Comparison of ENCODE assay signal across 44 cellular contexts in the genomic region with DNA sequence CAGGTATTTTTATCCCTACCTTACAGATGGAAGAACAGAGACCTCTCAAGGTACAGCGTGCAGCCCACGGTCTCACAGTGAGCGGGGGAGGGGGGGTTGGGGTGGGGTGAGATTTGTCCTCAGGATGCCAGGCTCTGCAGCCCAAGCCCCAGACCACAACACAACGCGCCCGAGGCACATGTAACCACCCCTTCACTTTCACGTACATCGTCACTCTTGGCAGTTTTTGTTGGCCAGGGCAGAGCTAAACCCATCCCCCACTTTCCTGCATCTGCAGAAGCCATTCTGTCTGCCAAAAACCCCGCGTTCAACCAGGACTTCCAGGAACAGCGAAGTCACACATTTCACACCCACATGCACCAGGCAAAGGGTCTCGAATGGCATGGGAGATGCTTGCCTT. TPM values are rescaled to one million over a fixed set of nuclear protein-coding genes. Genes with fewer than 3 reads are reported as not detected.
"Had no signal": no experiment of that assay in that cellular context is flagged by ENCODE, and none has a peak within 500 bp of the region (broad histone marks: within the 10 kb centered on the region; RNA-seq: fewer than 3 reads in every experiment).

No MANE protein-coding gene starts in this region.

- H3K9me3 ChIP-seq: adrenal gland, ascending aorta, body of pancreas, breast epithelium had no signal

- H3K36me3 Mint-ChIP-seq: activated naive CD4-positive, alpha-beta T cell treated with anti-CD3 and anti-CD28 coated beads, Interleukin-2, amount 10 ng/mL, durations not matched to agents 7 days and 5 days; activated naive CD4-positive, alpha-beta T cell treated with anti-CD3 and anti-CD28 coated beads, Interleukin-2, amount 50 U/mL, for 24 hours; activated naive CD4-positive, alpha-beta T cell treated with anti-CD3 and anti-CD28 coated beads, Interleukin-2, amount 50 U/mL, for 72 hours; activated naive CD8-positive, alpha-beta T cell; activated naive CD8-positive, alpha-beta T cell treated with anti-CD3 and anti-CD28 coated beads for 36 hours; activated naive CD8-positive, alpha-beta T cell treated with anti-CD3 and anti-CD28 coated beads, Interleukin-2, amount 10 ng/mL, durations not matched to agents 7 days and 5 days; brain had no signal

- H3K36me3 ChIP-seq: adrenal gland, ascending aorta, brain microvascular endothelial cell, breast epithelium, cardiac muscle cell had no signal

- H3K4me3 Mint-ChIP-seq: activated naive CD4-positive, alpha-beta T cell treated with anti-CD3 and anti-CD28 coated beads for 36 hours; activated naive CD4-positive, alpha-beta T cell treated with anti-CD3 and anti-CD28 coated beads, Interleukin-2, amount 10 ng/mL, durations not matched to agents 7 days and 5 days; activated naive CD4-positive, alpha-beta T cell treated with anti-CD3 and anti-CD28 coated beads, Interleukin-2, amount 50 U/mL, for 24 hours; activated naive CD8-positive, alpha-beta T cell; activated naive CD8-positive, alpha-beta T cell treated with anti-CD3 and anti-CD28 coated beads for 36 hours; activated naive CD8-positive, alpha-beta T cell treated with anti-CD3 and anti-CD28 coated beads, Interleukin-2, amount 10 ng/mL, durations not matched to agents 7 days and 5 days; activated naive CD8-positive, alpha-beta T cell treated with anti-CD3 and anti-CD28 coated beads, Interleukin-2, amount 50 U/mL, for 24 hours; activated T-cell treated with anti-CD3 and anti-CD28 coated beads, Interleukin-2, amount 50 U/mL, for 24 hours; activated T-cell treated with anti-CD3 and anti-CD28 coated beads, Interleukin-2, amount 50 U/mL, for 4 hours; activated T-cell treated with anti-CD3 and anti-CD28 coated beads, Interleukin-2, amount 50 U/mL, for 72 hours; activated T-helper 1 cell treated with anti-CD3 and anti-CD28 coated beads, Interleukin-12 subunit alpha, Interleukin-12 subunit beta, Interleukin-2, Interleukin-4 antibody, amounts not matched to agents 30 ng/mL and 10 ng/mL and 1 ng/mL, durations not matched to agents 14 hours and 24 hours and 36 hours; activated T-helper 17 cell treated with anti-CD3 and anti-CD28 coated beads, Interleukin-2, amount 50 U/mL, for 72 hours; brain; central memory CD8-positive, alpha-beta T cell had no signal

- H3K4me3 ChIP-seq: adrenal gland, ascending aorta, body of pancreas, breast epithelium, cardiac muscle cell had no signal

- FAIRE-seq: astrocyte, bronchial epithelial cell had no signal

- H3K27me3 ChIP-seq: adrenal gland, ascending aorta, body of pancreas, brain microvascular endothelial cell, cardiac muscle cell had no signal

- H3K27ac Mint-ChIP-seq: activated naive CD4-positive, alpha-beta T cell treated with anti-CD3 and anti-CD28 coated beads for 36 hours; activated naive CD4-positive, alpha-beta T cell treated with anti-CD3 and anti-CD28 coated beads, Interleukin-2, amount 10 ng/mL, durations not matched to agents 7 days and 5 days; activated naive CD4-positive, alpha-beta T cell treated with anti-CD3 and anti-CD28 coated beads, Interleukin-2, amount 50 U/mL, for 24 hours; activated naive CD4-positive, alpha-beta T cell treated with anti-CD3 and anti-CD28 coated beads, Interleukin-2, amount 50 U/mL, for 72 hours; activated naive CD8-positive, alpha-beta T cell; activated naive CD8-positive, alpha-beta T cell treated with anti-CD3 and anti-CD28 coated beads for 36 hours; activated naive CD8-positive, alpha-beta T cell treated with anti-CD3 and anti-CD28 coated beads, Interleukin-2, amount 10 ng/mL, durations not matched to agents 7 days and 5 days; activated naive CD8-positive, alpha-beta T cell treated with anti-CD3 and anti-CD28 coated beads, Interleukin-2, amount 50 U/mL, for 24 hours; activated T-cell treated with anti-CD3 and anti-CD28 coated beads, Interleukin-2, amount 50 U/mL, for 24 hours; activated T-cell treated with anti-CD3 and anti-CD28 coated beads, Interleukin-2, amount 50 U/mL, for 72 hours; activated T-helper 1 cell treated with anti-CD3 and anti-CD28 coated beads, Interleukin-12 subunit alpha, Interleukin-12 subunit beta, Interleukin-2, Interleukin-4 antibody, amounts not matched to agents 30 ng/mL and 10 ng/mL and 1 ng/mL, durations not matched to agents 14 hours and 24 hours and 36 hours; activated T-helper 17 cell treated with anti-CD3 and anti-CD28 coated beads, Interleukin-2, amount 50 U/mL, for 72 hours; activated T-helper 2 cell treated with anti-CD3 and anti-CD28 coated beads, Interferon-gamma antibody, Interleukin-2, Interleukin-4, amounts not matched to agents 10 μg/mL and 5 μg/mL and 100 μg/mL, durations not matched to agents 14 hours and 24 hours and 36 hours; brain had no signal

- H3K4me1 ChIP-seq: adrenal gland, ascending aorta, body of pancreas, breast epithelium had no signal

- H3K27me3 Mint-ChIP-seq: activated naive CD8-positive, alpha-beta T cell had no signal

- DNase-seq: activated effector memory CD4-positive, alpha-beta T cell treated with anti-CD3 and anti-CD28 coated beads, Interleukin-2, amount 50 U/mL, for 16 hours; activated effector memory CD4-positive, alpha-beta T cell treated with Interleukin-2 at 50 U/mL for 16 hours; activated gamma-delta T cell; activated gamma-delta T cell treated with Interleukin-2 at 50 U/mL for 16 hours; activated naive CD4-positive, alpha-beta T cell; activated naive CD4-positive, alpha-beta T cell treated with anti-CD3 and anti-CD28 coated beads for 36 hours; activated naive CD4-positive, alpha-beta T cell treated with anti-CD3 and anti-CD28 coated beads, Interleukin-2, amount 10 ng/mL, durations not matched to agents 7 days and 5 days; activated naive CD4-positive, alpha-beta T cell treated with anti-CD3 and anti-CD28 coated beads, Interleukin-2, amount 50 U/mL, for 16 hours; activated naive CD4-positive, alpha-beta T cell treated with Interleukin-2 at 50 U/mL for 16 hours; activated naive CD8-positive, alpha-beta T cell treated with anti-CD3 and anti-CD28 coated beads for 36 hours; activated naive CD8-positive, alpha-beta T cell treated with anti-CD3 and anti-CD28 coated beads, Interleukin-2, amount 10 ng/mL, durations not matched to agents 7 days and 5 days; activated naive CD8-positive, alpha-beta T cell treated with anti-CD3 and anti-CD28 coated beads, Interleukin-2, amount 50 U/mL, for 24 hours; activated T-cell treated with anti-CD3 and anti-CD28 coated beads, Interleukin-2, amount 50 U/mL, for 1 hour; activated T-cell treated with anti-CD3 and anti-CD28 coated beads, Interleukin-2, amount 50 U/mL, for 24 hours; activated T-cell treated with anti-CD3 and anti-CD28 coated beads, Interleukin-2, amount 50 U/mL, for 4 hours; activated T-cell treated with anti-CD3 and anti-CD28 coated beads, Interleukin-2, amount 50 U/mL, for 48 hours; activated T-cell treated with anti-CD3 and anti-CD28 coated beads, Interleukin-2, amount 50 U/mL, for 72 hours; adrenal gland; amniotic stem cell; amygdala; anterior cingulate cortex; aorta; body of pancreas; brain microvascular endothelial cell; caudate nucleus; central memory CD4-positive, alpha-beta T cell; cerebellar nuclear complex had no signal

- ATAC-seq: activated naive CD4-positive, alpha-beta T cell treated with anti-CD3 and anti-CD28 coated beads, Interleukin-2, amount 50 U/mL, for 72 hours; activated naive CD8-positive, alpha-beta T cell treated with anti-CD3 and anti-CD28 coated beads, Interleukin-2, amount 50 U/mL, for 24 hours; activated T-cell treated with anti-CD3 and anti-CD28 coated beads, Interleukin-2, amount 50 U/mL, for 4 hours; activated T-cell treated with anti-CD3 and anti-CD28 coated beads, Interleukin-2, amount 50 U/mL, for 72 hours; activated T-helper 17 cell treated with anti-CD3 and anti-CD28 coated beads, Interleukin-2, amount 50 U/mL, for 72 hours; body of pancreas had no signal

- H3K4me1 Mint-ChIP-seq: activated naive CD4-positive, alpha-beta T cell treated with anti-CD3 and anti-CD28 coated beads, Interleukin-2, amount 10 ng/mL, durations not matched to agents 7 days and 5 days; activated naive CD4-positive, alpha-beta T cell treated with anti-CD3 and anti-CD28 coated beads, Interleukin-2, amount 50 U/mL, for 24 hours; activated naive CD8-positive, alpha-beta T cell treated with anti-CD3 and anti-CD28 coated beads for 36 hours; activated naive CD8-positive, alpha-beta T cell treated with anti-CD3 and anti-CD28 coated beads, Interleukin-2, amount 10 ng/mL, durations not matched to agents 7 days and 5 days; activated naive CD8-positive, alpha-beta T cell treated with anti-CD3 and anti-CD28 coated beads, Interleukin-2, amount 50 U/mL, for 24 hours; activated T-helper 17 cell treated with anti-CD3 and anti-CD28 coated beads, Interleukin-2, amount 50 U/mL, for 72 hours; brain; central memory CD8-positive, alpha-beta T cell had no signal

- H3K9me3 Mint-ChIP-seq: activated naive CD4-positive, alpha-beta T cell treated with anti-CD3 and anti-CD28 coated beads for 36 hours; activated naive CD4-positive, alpha-beta T cell treated with anti-CD3 and anti-CD28 coated beads, Interleukin-2, amount 10 ng/mL, durations not matched to agents 7 days and 5 days; activated naive CD4-positive, alpha-beta T cell treated with anti-CD3 and anti-CD28 coated beads, Interleukin-2, amount 50 U/mL, for 24 hours; activated naive CD4-positive, alpha-beta T cell treated with anti-CD3 and anti-CD28 coated beads, Interleukin-2, amount 50 U/mL, for 72 hours; activated naive CD8-positive, alpha-beta T cell treated with anti-CD3 and anti-CD28 coated beads for 36 hours; activated naive CD8-positive, alpha-beta T cell treated with anti-CD3 and anti-CD28 coated beads, Interleukin-2, amount 50 U/mL, for 24 hours; activated T-cell treated with anti-CD3 and anti-CD28 coated beads, Interleukin-2, amount 50 U/mL, for 24 hours; activated T-cell treated with anti-CD3 and anti-CD28 coated beads, Interleukin-2, amount 50 U/mL, for 4 hours; activated T-cell treated with anti-CD3 and anti-CD28 coated beads, Interleukin-2, amount 50 U/mL, for 72 hours; activated T-helper 1 cell treated with anti-CD3 and anti-CD28 coated beads, Interleukin-12 subunit alpha, Interleukin-12 subunit beta, Interleukin-2, Interleukin-4 antibody, amounts not matched to agents 30 ng/mL and 10 ng/mL and 1 ng/mL, durations not matched to agents 14 hours and 24 hours and 36 hours; activated T-helper 17 cell treated with anti-CD3 and anti-CD28 coated beads, Interleukin-2, amount 50 U/mL, for 72 hours; activated T-helper 2 cell treated with anti-CD3 and anti-CD28 coated beads, Interferon-gamma antibody, Interleukin-2, Interleukin-4, amounts not matched to agents 10 μg/mL and 5 μg/mL and 100 μg/mL, durations not matched to agents 14 hours and 24 hours and 36 hours; central memory CD8-positive, alpha-beta T cell had no signal

- H3K27ac ChIP-seq: adrenal gland, ascending aorta, body of pancreas, brain microvascular endothelial cell, breast epithelium, cardiac muscle cell had no signal

RNA-seq across cellular contexts. Expression of a gene that starts 9.4 kb away (rescaled TPM):
- total RNA-seq: activated naive CD4-positive, alpha-beta T cell treated with anti-CD3 and anti-CD28 coated beads for 36 hours; activated naive CD4-positive, alpha-beta T cell treated with anti-CD3 and anti-CD28 coated beads, Interleukin-2, amount 50 U/mL, for 72 hours; activated naive CD8-positive, alpha-beta T cell treated with anti-CD3 and anti-CD28 coated beads for 36 hours; activated naive CD8-positive, alpha-beta T cell treated with anti-CD3 and anti-CD28 coated beads, Interleukin-2, amount 10 ng/mL, durations not matched to agents 7 days and 5 days; activated T-cell treated with anti-CD3 and anti-CD28 coated beads, Interleukin-2, amount 50 U/mL, for 4 hours; activated T-cell treated with anti-CD3 and anti-CD28 coated beads, Interleukin-2, amount 50 U/mL, for 72 hours; activated T-helper 1 cell treated with anti-CD3 and anti-CD28 coated beads, Interleukin-12 subunit alpha, Interleukin-12 subunit beta, Interleukin-2, Interleukin-4 antibody, amounts not matched to agents 30 ng/mL and 10 ng/mL and 1 ng/mL, durations not matched to agents 14 hours and 24 hours and 36 hours; activated T-helper 17 cell treated with anti-CD3 and anti-CD28 coated beads, Interleukin-2, amount 50 U/mL, for 72 hours; activated T-helper 2 cell treated with anti-CD3 and anti-CD28 coated beads, Interferon-gamma antibody, Interleukin-2, Interleukin-4, amounts not matched to agents 10 μg/mL and 5 μg/mL and 100 μg/mL, durations not matched to agents 14 hours and 24 hours and 36 hours; adrenal gland; aorta; ascending aorta; astrocyte; body of pancreas; breast epithelium; bronchial epithelial cell; cardiac muscle cell; cardiac septum; cerebellum; chondrocyte had no signal
- polyA plus RNA-seq: adipose tissue, adrenal gland, aorta, cardiac muscle cell had no signal
